In the genomic region with DNA sequence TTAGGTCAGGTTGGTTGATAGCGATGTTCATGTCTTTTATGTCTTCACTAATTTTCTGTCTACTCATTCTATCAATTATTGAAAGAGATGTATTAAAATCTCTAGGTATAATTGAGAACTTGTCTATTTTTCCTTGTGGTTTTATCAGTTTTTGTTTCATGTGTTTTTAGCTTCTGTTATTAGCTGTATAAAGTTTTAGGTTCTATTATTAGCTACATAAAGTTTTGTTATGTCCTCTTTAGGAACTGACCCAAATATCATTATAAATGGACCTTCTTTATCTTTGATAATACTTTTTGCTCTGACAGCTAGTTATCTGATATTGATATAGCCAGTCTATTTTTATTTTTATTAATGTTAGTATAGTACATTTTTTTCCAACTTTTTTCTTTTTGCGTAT, we compare ENCODE assay signal across 11 cellular contexts.
"Had no signal": no experiment of that assay in that cellular context is flagged by ENCODE, and none has a peak within 500 bp of the region (broad histone marks: within the 10 kb centered on the region; RNA-seq: fewer than 3 reads in every experiment).

No MANE protein-coding gene starts in this region.

- H3K4me3 ChIP-seq: heart left ventricle, right lobe of liver had no signal

- H3K27me3 ChIP-seq: heart left ventricle, right lobe of liver had no signal

- H3K4me1 ChIP-seq: heart left ventricle, right lobe of liver had no signal

- H3K27ac Mint-ChIP-seq: effector memory CD8-positive, alpha-beta T cell; T-helper 2 cell treated with Interferon-gamma antibody and Interleukin-4, amounts not matched to agents 5 μg/mL and 100 μg/mL, for 36 hours had no signal

- H3K4me3 Mint-ChIP-seq: effector memory CD8-positive, alpha-beta T cell; immature natural killer cell; neural crest cell; T-helper 2 cell treated with Interferon-gamma antibody and Interleukin-4, amounts not matched to agents 5 μg/mL and 100 μg/mL, for 36 hours had no signal

- H3K9me3 Mint-ChIP-seq: effector memory CD8-positive, alpha-beta T cell had no signal

- H3K4me1 Mint-ChIP-seq: immature natural killer cell had no signal

- DNase-seq: activated naive CD4-positive, alpha-beta T cell treated with Interleukin-2 at 50 U/mL for 16 hours; activated T-cell treated with anti-CD3 and anti-CD28 coated beads for 4 hours; dermis blood vessel endothelial cell; effector memory CD8-positive, alpha-beta T cell; foreskin melanocyte; heart left ventricle; immature natural killer cell; midbrain; right lobe of liver had no signal

- ATAC-seq: effector memory CD8-positive, alpha-beta T cell; heart left ventricle; right lobe of liver had no signal

- H3K9me3 ChIP-seq: heart left ventricle, right lobe of liver had no signal

- H3K27ac ChIP-seq: heart left ventricle, right lobe of liver had no signal

- H3K36me3 ChIP-seq: heart left ventricle, right lobe of liver had no signal
